33 cellular contexts compared by ENCODE assay signal in the genomic region with DNA sequence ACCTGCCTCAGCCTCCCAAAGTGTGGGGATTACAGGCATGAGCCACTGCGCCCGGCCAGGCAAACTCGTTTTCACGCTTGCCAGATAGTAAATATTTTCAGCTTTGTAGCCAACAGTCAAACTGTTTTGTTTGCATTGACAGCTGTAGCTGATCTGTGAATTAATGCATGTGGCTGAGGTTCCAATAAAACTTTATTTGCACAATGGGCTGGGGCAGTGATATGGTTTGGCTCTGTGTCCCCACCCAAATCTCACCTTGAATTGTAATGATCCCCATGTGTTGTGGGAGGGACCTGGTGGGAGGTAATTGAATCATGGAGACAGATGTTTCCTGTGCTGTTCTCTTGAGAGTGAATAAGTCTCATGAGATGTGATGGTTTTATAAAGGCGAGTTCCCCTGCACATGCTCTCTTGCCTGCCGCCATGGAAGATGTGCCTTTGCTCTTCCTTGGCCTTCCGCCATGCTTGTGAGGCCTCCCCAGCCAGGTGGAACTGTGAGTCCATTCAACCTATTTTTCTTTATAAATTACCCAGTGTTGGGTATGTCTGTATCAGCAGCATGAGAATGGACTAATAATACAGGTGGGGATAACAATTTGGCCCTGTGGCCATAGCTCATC.
"Had no signal": no experiment of that assay in that cellular context is flagged by ENCODE, and none has a peak within 500 bp of the region (broad histone marks: within the 10 kb centered on the region; RNA-seq: fewer than 3 reads in every experiment).

No MANE protein-coding gene starts in this region.

- DNase-seq: activated CD4-positive, alpha-beta memory T cell treated with anti-CD3 and anti-CD28 coated beads, Interleukin-2, amount 10 ng/mL, durations not matched to agents 7 days and 5 days; activated CD4-positive, alpha-beta T cell treated with anti-CD3 and anti-CD28 coated beads for 1 hour; activated CD4-positive, alpha-beta T cell treated with anti-CD3 and anti-CD28 coated beads for 36 hours; activated CD4-positive, alpha-beta T cell treated with anti-CD3 and anti-CD28 coated beads for 48 hours; activated CD4-positive, alpha-beta T cell treated with anti-CD3 and anti-CD28 coated beads, Interleukin-2, amount 10 ng/mL, durations not matched to agents 7 days and 5 days; activated CD4-positive, alpha-beta T cell treated with anti-CD3 and anti-CD28 coated beads, Interleukin-2, amount 50 U/mL, for 48 hours; activated CD4-positive, CD25-positive, alpha-beta regulatory T cell; activated CD8-positive, alpha-beta memory T cell treated with anti-CD3 and anti-CD28 coated beads for 24 hours; activated CD8-positive, alpha-beta memory T cell treated with anti-CD3 and anti-CD28 coated beads, Interleukin-2, amount 10 ng/mL, durations not matched to agents 7 days and 5 days; activated CD8-positive, alpha-beta memory T cell treated with anti-CD3 and anti-CD28 coated beads, Interleukin-2, amount 50 U/mL, for 48 hours; activated CD8-positive, alpha-beta T cell treated with anti-CD3 and anti-CD28 coated beads, Interleukin-2, amount 10 ng/mL, durations not matched to agents 7 days and 5 days; activated effector memory CD4-positive, alpha-beta T cell treated with Interleukin-2 at 50 U/mL for 16 hours; activated gamma-delta T cell; activated naive CD4-positive, alpha-beta T cell treated with anti-CD3 and anti-CD28 coated beads, Interleukin-2, amount 10 ng/mL, durations not matched to agents 7 days and 5 days; activated naive CD4-positive, alpha-beta T cell treated with Interleukin-2 at 50 U/mL for 16 hours; activated naive CD8-positive, alpha-beta T cell treated with anti-CD3 and anti-CD28 coated beads, Interleukin-2, amount 10 ng/mL, durations not matched to agents 7 days and 5 days; activated naive CD8-positive, alpha-beta T cell treated with anti-CD3 and anti-CD28 coated beads, Interleukin-2, amount 50 U/mL, for 24 hours; activated T-cell treated with anti-CD3 and anti-CD28 coated beads, Interleukin-2, amount 50 U/mL, for 24 hours; activated T-cell treated with anti-CD3 and anti-CD28 coated beads, Interleukin-2, amount 50 U/mL, for 48 hours; amygdala; anterior cingulate cortex; caudate nucleus; cerebellar nuclear complex; T-helper 1 cell; T-helper 2 cell; T-helper 9 cell; WERI-Rb-1 had no signal

- ATAC-seq: activated CD4-positive, alpha-beta T cell treated with anti-CD3 and anti-CD28 coated beads for 36 hours; activated CD4-positive, CD25-positive, alpha-beta regulatory T cell treated with anti-CD3 and anti-CD28 coated beads, Interleukin-2, amount 50 U/mL, for 24 hours; activated CD8-positive, alpha-beta memory T cell treated with anti-CD3 and anti-CD28 coated beads, Interleukin-2, amount 10 ng/mL, durations not matched to agents 7 days and 5 days; activated CD8-positive, alpha-beta T cell treated with anti-CD3 and anti-CD28 coated beads, Interleukin-2, amount 10 ng/mL, durations not matched to agents 7 days and 5 days; activated naive CD8-positive, alpha-beta T cell treated with anti-CD3 and anti-CD28 coated beads, Interleukin-2, amount 50 U/mL, for 24 hours; WTC11 had no signal

- FAIRE-seq: bronchial epithelial cell, TTC549 had no signal

- H3K4me3 ChIP-seq: ascending aorta, cardiac muscle cell had no signal

- H3K36me3 ChIP-seq: cardiac muscle cell, WERI-Rb-1 had no signal

- H3K4me1 ChIP-seq: ascending aorta had no signal

- H3K27ac ChIP-seq: ascending aorta, cardiac muscle cell, WERI-Rb-1 had no signal

- H3K9me3 ChIP-seq: ascending aorta had no signal

- H3K27me3 ChIP-seq: ascending aorta, cardiac muscle cell had no signal
